In the genomic region with DNA sequence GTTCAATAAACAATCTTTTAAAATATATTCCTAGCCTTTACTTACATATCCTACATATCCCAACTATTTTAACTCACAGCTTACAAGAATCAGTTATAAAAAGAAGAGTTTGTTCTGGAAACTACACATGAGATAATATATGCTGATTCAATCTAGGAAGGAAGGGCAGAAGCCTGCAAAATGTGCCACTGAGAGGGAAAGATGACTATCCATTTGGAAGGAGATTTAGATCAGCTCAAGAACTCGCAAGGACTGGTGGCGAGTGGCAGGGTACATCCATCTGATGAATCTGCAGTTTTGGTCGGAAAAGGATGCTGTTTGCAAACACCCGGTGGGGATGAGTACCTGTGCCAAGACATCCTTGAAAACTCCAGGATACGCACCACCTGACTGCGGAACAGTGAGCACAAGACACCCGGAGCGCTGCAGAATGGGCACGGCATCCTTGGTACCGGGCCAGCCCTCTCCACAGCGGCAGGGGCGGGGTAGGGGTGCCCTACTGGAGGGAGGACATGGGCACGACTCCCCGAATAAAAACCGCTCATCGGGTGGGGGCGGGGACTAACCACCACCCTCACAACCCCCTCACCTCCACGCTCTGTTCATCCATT, we compare ENCODE assay signal across 1 cellular context.
TF ChIP-seq lines count a peak whose summit lies in the region.

No MANE protein-coding gene starts in this region.

TF ChIP-seq in HEK293, 187 proteins besides CTCF, POLR2A, EP300 and RAD21 (continued from another document):
- TF ChIP-seq, protein P1, sequence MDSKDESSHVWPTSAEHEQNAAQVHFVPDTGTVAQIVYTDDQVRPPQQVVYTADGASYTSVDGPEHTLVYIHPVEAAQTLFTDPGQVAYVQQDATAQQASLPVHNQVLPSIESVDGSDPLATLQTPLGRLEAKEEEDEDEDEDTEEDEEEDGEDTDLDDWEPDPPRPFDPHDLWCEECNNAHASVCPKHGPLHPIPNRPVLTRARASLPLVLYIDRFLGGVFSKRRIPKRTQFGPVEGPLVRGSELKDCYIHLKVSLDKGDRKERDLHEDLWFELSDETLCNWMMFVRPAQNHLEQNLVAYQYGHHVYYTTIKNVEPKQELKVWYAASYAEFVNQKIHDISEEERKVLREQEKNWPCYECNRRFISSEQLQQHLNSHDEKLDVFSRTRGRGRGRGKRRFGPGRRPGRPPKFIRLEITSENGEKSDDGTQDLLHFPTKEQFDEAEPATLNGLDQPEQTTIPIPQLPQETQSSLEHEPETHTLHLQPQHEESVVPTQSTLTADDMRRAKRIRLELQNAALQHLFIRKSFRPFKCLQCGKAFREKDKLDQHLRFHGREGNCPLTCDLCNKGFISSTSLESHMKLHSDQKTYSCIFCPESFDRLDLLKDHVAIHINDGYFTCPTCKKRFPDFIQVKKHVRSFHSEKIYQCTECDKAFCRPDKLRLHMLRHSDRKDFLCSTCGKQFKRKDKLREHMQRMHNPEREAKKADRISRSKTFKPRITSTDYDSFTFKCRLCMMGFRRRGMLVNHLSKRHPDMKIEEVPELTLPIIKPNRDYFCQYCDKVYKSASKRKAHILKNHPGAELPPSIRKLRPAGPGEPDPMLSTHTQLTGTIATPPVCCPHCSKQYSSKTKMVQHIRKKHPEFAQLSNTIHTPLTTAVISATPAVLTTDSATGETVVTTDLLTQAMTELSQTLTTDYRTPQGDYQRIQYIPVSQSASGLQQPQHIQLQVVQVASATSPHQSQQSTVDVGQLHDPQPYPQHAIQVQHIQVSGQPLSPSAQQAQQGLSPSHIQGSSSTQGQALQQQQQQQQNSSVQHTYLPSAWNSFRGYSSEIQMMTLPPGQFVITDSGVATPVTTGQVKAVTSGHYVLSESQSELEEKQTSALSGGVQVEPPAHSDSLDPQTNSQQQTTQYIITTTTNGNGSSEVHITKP (tag by site-specific recombination; IDR thresholded peaks at IDR 0.05) = peak; percentile 70
- TF ChIP-seq, protein P2, sequence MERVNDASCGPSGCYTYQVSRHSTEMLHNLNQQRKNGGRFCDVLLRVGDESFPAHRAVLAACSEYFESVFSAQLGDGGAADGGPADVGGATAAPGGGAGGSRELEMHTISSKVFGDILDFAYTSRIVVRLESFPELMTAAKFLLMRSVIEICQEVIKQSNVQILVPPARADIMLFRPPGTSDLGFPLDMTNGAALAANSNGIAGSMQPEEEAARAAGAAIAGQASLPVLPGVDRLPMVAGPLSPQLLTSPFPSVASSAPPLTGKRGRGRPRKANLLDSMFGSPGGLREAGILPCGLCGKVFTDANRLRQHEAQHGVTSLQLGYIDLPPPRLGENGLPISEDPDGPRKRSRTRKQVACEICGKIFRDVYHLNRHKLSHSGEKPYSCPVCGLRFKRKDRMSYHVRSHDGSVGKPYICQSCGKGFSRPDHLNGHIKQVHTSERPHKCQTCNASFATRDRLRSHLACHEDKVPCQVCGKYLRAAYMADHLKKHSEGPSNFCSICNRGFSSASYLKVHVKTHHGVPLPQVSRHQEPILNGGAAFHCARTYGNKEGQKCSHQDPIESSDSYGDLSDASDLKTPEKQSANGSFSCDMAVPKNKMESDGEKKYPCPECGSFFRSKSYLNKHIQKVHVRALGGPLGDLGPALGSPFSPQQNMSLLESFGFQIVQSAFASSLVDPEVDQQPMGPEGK (tag by site-specific recombination; IDR thresholded peaks at IDR 0.05) = peak; percentile 58; the same call in 1 of the 2 replicates
- peak; percentile 12; the same call in 1 of the 2 replicates for TF ChIP-seq ZNF501 (tag by site-specific recombination; IDR thresholded peaks at IDR 0.05)
- TF ChIP-seq ZNF37A (tag by site-specific recombination; IDR thresholded peaks at IDR 0.05) = no peak
- 0 out of 2 replicates have a peak, but pooled peaks have one; percentile 53 for TF ChIP-seq EGR2 (tag by site-specific recombination; IDR thresholded peaks at IDR 0.05; ENCODE audit: low read depth)
- TF ChIP-seq, protein P3, sequence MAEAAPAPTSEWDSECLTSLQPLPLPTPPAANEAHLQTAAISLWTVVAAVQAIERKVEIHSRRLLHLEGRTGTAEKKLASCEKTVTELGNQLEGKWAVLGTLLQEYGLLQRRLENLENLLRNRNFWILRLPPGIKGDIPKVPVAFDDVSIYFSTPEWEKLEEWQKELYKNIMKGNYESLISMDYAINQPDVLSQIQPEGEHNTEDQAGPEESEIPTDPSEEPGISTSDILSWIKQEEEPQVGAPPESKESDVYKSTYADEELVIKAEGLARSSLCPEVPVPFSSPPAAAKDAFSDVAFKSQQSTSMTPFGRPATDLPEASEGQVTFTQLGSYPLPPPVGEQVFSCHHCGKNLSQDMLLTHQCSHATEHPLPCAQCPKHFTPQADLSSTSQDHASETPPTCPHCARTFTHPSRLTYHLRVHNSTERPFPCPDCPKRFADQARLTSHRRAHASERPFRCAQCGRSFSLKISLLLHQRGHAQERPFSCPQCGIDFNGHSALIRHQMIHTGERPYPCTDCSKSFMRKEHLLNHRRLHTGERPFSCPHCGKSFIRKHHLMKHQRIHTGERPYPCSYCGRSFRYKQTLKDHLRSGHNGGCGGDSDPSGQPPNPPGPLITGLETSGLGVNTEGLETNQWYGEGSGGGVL (tag by site-specific recombination; IDR thresholded peaks at IDR 0.05) = peak; percentile 71
- TF ChIP-seq ZNF514 (tag by site-specific recombination; IDR thresholded peaks at IDR 0.05) = no peak
- TF ChIP-seq ZNF654 (tag by site-specific recombination; IDR thresholded peaks at IDR 0.05; ENCODE audit: low read depth) = no peak
- 0 out of 2 replicates have a peak, but pooled peaks have one; percentile 21 for TF ChIP-seq ZXDB (tag by site-specific recombination; IDR thresholded peaks at IDR 0.05)
- TF ChIP-seq, protein P4, sequence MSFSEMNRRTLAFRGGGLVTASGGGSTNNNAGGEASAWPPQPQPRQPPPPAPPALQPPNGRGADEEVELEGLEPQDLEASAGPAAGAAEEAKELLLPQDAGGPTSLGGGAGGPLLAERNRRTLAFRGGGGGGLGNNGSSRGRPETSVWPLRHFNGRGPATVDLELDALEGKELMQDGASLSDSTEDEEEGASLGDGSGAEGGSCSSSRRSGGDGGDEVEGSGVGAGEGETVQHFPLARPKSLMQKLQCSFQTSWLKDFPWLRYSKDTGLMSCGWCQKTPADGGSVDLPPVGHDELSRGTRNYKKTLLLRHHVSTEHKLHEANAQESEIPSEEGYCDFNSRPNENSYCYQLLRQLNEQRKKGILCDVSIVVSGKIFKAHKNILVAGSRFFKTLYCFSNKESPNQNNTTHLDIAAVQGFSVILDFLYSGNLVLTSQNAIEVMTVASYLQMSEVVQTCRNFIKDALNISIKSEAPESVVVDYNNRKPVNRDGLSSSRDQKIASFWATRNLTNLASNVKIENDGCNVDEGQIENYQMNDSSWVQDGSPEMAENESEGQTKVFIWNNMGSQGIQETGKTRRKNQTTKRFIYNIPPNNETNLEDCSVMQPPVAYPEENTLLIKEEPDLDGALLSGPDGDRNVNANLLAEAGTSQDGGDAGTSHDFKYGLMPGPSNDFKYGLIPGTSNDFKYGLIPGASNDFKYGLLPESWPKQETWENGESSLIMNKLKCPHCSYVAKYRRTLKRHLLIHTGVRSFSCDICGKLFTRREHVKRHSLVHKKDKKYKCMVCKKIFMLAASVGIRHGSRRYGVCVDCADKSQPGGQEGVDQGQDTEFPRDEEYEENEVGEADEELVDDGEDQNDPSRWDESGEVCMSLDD (tag by site-specific recombination; IDR thresholded peaks at IDR 0.05) = 0 out of 2 replicates have a peak, but pooled peaks have one; percentile 64
- TF ChIP-seq ZNF768 (tag by site-specific recombination; IDR thresholded peaks at IDR 0.05) = no peak
- TF ChIP-seq, protein P5, sequence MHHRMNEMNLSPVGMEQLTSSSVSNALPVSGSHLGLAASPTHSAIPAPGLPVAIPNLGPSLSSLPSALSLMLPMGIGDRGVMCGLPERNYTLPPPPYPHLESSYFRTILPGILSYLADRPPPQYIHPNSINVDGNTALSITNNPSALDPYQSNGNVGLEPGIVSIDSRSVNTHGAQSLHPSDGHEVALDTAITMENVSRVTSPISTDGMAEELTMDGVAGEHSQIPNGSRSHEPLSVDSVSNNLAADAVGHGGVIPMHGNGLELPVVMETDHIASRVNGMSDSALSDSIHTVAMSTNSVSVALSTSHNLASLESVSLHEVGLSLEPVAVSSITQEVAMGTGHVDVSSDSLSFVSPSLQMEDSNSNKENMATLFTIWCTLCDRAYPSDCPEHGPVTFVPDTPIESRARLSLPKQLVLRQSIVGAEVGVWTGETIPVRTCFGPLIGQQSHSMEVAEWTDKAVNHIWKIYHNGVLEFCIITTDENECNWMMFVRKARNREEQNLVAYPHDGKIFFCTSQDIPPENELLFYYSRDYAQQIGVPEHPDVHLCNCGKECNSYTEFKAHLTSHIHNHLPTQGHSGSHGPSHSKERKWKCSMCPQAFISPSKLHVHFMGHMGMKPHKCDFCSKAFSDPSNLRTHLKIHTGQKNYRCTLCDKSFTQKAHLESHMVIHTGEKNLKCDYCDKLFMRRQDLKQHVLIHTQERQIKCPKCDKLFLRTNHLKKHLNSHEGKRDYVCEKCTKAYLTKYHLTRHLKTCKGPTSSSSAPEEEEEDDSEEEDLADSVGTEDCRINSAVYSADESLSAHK (tag by site-specific recombination; IDR thresholded peaks at IDR 0.05) = peak; percentile 39
- TF ChIP-seq, protein P6, sequence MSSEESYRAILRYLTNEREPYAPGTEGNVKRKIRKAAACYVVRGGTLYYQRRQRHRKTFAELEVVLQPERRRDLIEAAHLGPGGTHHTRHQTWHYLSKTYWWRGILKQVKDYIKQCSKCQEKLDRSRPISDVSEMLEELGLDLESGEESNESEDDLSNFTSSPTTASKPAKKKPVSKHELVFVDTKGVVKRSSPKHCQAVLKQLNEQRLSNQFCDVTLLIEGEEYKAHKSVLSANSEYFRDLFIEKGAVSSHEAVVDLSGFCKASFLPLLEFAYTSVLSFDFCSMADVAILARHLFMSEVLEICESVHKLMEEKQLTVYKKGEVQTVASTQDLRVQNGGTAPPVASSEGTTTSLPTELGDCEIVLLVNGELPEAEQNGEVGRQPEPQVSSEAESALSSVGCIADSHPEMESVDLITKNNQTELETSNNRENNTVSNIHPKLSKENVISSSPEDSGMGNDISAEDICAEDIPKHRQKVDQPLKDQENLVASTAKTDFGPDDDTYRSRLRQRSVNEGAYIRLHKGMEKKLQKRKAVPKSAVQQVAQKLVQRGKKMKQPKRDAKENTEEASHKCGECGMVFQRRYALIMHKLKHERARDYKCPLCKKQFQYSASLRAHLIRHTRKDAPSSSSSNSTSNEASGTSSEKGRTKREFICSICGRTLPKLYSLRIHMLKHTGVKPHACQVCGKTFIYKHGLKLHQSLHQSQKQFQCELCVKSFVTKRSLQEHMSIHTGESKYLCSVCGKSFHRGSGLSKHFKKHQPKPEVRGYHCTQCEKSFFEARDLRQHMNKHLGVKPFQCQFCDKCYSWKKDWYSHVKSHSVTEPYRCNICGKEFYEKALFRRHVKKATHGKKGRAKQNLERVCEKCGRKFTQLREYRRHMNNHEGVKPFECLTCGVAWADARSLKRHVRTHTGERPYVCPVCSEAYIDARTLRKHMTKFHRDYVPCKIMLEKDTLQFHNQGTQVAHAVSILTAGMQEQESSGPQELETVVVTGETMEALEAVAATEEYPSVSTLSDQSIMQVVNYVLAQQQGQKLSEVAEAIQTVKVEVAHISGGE (tag by site-specific recombination; conservative IDR thresholded peaks at IDR 0.05; ENCODE audit: low read depth) = peak; percentile 75
